In genomic region chr4:28225005-28225404, GRCh38 we compare ENCODE assay signal across 10 cellular contexts.
DNase-seq lines count a peak whose midpoint lies in the region; ATAC-seq and TF ChIP-seq lines count a peak whose summit lies in the region.
"Had no signal": no experiment of that assay in that cellular context is flagged by ENCODE, and none has a peak within 500 bp of the region (broad histone marks: within the 10 kb centered on the region; RNA-seq: fewer than 3 reads in every experiment).

No MANE protein-coding gene starts in this region.

- DNase-seq in AG04450 (ENCODE audit: low read depth, low spot score) (no peak), LHCN-M2 (ENCODE audit: low read depth) (peak; percentile 36), inferior parietal cortex (ENCODE audit: extremely low spot score) (peak; percentile 60), omental fat pad (ENCODE audit: low spot score) (no peak)
- DNase-seq: adrenal gland had no signal

- ATAC-seq in HG03571 (IDR thresholded peaks at IDR 0.05; ENCODE audit: unreplicated experiment) (no peak), omental fat pad (ENCODE audit: low FRiP score) (no peak), HG03354 (IDR thresholded peaks at IDR 0.05; ENCODE audit: poor library complexity, severe bottlenecking, unreplicated experiment) (no peak), GM18870 (IDR thresholded peaks at IDR 0.05; ENCODE audit: unreplicated experiment) (no peak)

- no peak overlapping the region for H3K27ac ChIP-seq in AG04450 (ENCODE audit: low read depth, low read length)
- peak overlapping the region; percentile 27; the same call in 1 of the 2 replicates for H3K27ac ChIP-seq in VCaP
- H3K27ac ChIP-seq: adrenal gland, neutrophil had no signal

- CTCF ChIA-PET in AG04450 (lab: Charles Lee) = interaction anchor here (0.9 kb wide), 1 partner anchor 462 kb away, joined by 3 read pairs; no protein-coding TSS in a partner anchor

- no peaks in the 10 kb centered on the region for H3K27me3 ChIP-seq in AG04450 (ENCODE audit: control insufficient read depth, insufficient read depth, low read length)
- H3K27me3 ChIP-seq: adrenal gland, neutrophil had no signal

- H3K9me3 ChIP-seq in AG04450 (ENCODE audit: control insufficient read depth, insufficient read depth, low read length) = no peaks in the 10 kb centered on the region
- H3K9me3 ChIP-seq: adrenal gland, neutrophil had no signal

- POLR2A ChIA-PET in AG04450 (lab: Yijun Ruan, JAX) = no interaction called here

- TF ChIP-seq CTCF in AG04450 (IDR thresholded peaks at IDR 0.05; ENCODE audit: low read depth, low read length) = peak; percentile 59
- peak; percentile 72 for TF ChIP-seq CTCF in VCaP (conservative IDR thresholded peaks at IDR 0.05)
- no peak for TF ChIP-seq CTCF in omental fat pad (IDR thresholded peaks at IDR 0.05)

- no peak overlapping the region for H3K4me3 ChIP-seq in AG04450 (ENCODE audit: low read depth, low read length)
- H3K4me3 ChIP-seq: adrenal gland had no signal

Comparison
In these comparisons a context has a peak if more than half of its experiments do, and no peak if none do; other contexts are left out.
1. DNase-seq: peak in LHCN-M2 (single experiment) and inferior parietal cortex (single experiment); none in AG04450 (single experiment) and omental fat pad (single experiment).
2. CTCF ChIP-seq: peak in AG04450 (single experiment) and VCaP (single experiment); none in omental fat pad (0 of 3).